ENCODE assay signal across 20 cellular contexts in the genomic region with DNA sequence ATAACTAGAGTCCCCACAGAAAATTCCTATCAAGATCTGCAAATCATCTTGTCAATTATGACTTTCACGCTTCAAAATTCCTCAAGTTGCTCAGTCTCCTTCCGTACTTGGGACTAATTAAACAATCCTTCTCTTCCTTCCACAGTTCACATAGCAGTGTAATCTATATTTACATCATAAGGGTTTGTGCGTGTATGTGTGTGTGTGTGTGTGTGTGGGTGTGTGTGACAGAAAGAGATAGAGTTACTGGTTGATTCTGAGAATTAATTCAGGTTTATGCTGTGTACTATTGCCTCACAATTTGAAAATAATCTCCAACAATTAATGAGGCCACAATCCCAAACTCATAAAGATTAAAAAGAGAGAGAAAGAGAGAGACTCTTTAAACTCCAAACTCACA.
DNase-seq lines count a peak whose midpoint lies in the region; FAIRE-seq and TF ChIP-seq lines count a peak whose summit lies in the region.
"Had no signal": no experiment of that assay in that cellular context is flagged by ENCODE, and none has a peak within 500 bp of the region (broad histone marks: within the 10 kb centered on the region; RNA-seq: fewer than 3 reads in every experiment).

No MANE protein-coding gene starts in this region.

- no peak for FAIRE-seq in GM12892 (lab: Jason Lieb, UNC)
- FAIRE-seq: A204.1, D721Med, G401.6, GM12891, GM18507 had no signal

- WGBS in mesenchymal stem cell = 100% methylated on average over 1 of the region's 3 CpGs
- 81 to 86% (median 84%) methylated on average over 3 of the region's 3 CpGs for WGBS in adrenal gland, 4 donors

- CTCF ChIA-PET in HEK293 (lab: Yijun Ruan, JAX) (no interaction called here), OCI-LY7 (lab: Charles Lee; ENCODE audit: unreplicated experiment) (no interaction called here)

- intact Hi-C loops in OCI-LY7 (cut with micrococcal nuclease; ENCODE audit: unreplicated experiment) = no loop called here
- intact Hi-C loops in adrenal gland (cut with DNase I) = no loop called here

- no peak overlapping the region for H2AFZ ChIP-seq in mesenchymal stem cell (ENCODE audit: low read depth, low read length)
- no peak overlapping the region for H2AFZ ChIP-seq in OCI-LY7 (ENCODE audit: low read length)

- no peak overlapping the region for H2BK120ac ChIP-seq in mesenchymal stem cell (ENCODE audit: low read depth, low read length)

- H4K20me1 ChIP-seq in OCI-LY7 (ENCODE audit: insufficient read depth, low read length) = no peaks in the 10 kb centered on the region
- H4K20me1 ChIP-seq: BLaER1 treated with 17β-estradiol and CSF1 and Interleukin-3, amounts not matched to agents 10 nM and 100 nM had no signal

- no peaks in the 10 kb centered on the region for H3K4me1 ChIP-seq in HEK293 (ENCODE audit: control insufficient read depth, insufficient read depth, low read length)
- H3K4me1 ChIP-seq in mesenchymal stem cell (ENCODE audit: control insufficient read depth, insufficient read depth, low read depth, low read length) = no peaks in the 10 kb centered on the region
- no peaks in the 10 kb centered on the region for H3K4me1 ChIP-seq in OCI-LY7 (ENCODE audit: insufficient read depth, low read length, poor library complexity, severe bottlenecking)
- H3K4me1 ChIP-seq in adrenal gland (replicated peaks in 1 of 2) = no peaks in the 10 kb centered on the region
- H3K4me1 ChIP-seq: BLaER1 treated with 17β-estradiol and CSF1 and Interleukin-3, amounts not matched to agents 10 nM and 100 nM; Caco-2 had no signal

- no peak for TF ChIP-seq POLR2A in GM12892 (IDR thresholded peaks at IDR 0.05; ENCODE audit: low read depth, low read length)
- no peak for TF ChIP-seq POLR2A in adrenal gland (IDR thresholded peaks at IDR 0.05)

- no peaks in the 10 kb centered on the region for H3K79me2 ChIP-seq in OCI-LY7 (ENCODE audit: insufficient read depth, low read depth, low read length)

- H3K4ac ChIP-seq in mesenchymal stem cell (ENCODE audit: low read depth in 1 of 2, low read length in 2 of 2) = no peak overlapping the region

- no peak overlapping the region for H3K14ac ChIP-seq in mesenchymal stem cell (ENCODE audit: low read length in 2 of 2)

- no peak overlapping the region for H3K4me2 ChIP-seq in mesenchymal stem cell (ENCODE audit: low read length, poor library complexity, severe bottlenecking)
- H3K4me2 ChIP-seq in OCI-LY7 (ENCODE audit: low read length) = no peak overlapping the region
- H3K4me2 ChIP-seq: BLaER1 treated with 17β-estradiol and CSF1 and Interleukin-3, amounts not matched to agents 10 nM and 100 nM had no signal

- no TSS peak for BruUV-seq in OCI-LY7 (replicated peaks; lab: Mats Ljungman, UMichigan)

- H4K91ac ChIP-seq in mesenchymal stem cell (ENCODE audit: low read length) = no peak overlapping the region

- no peaks in the 10 kb centered on the region for H3K36me3 ChIP-seq in HEK293 (ENCODE audit: control insufficient read depth in 2 of 2, insufficient read depth in 1 of 2, low read length in 2 of 2)
- no peaks in the 10 kb centered on the region for H3K36me3 ChIP-seq in mesenchymal stem cell (ENCODE audit: control insufficient read depth in 1 of 2, insufficient read depth in 2 of 2, low read depth in 1 of 2, low read length in 2 of 2)
- H3K36me3 ChIP-seq in OCI-LY7 (ENCODE audit: insufficient read depth, low read length) = no peaks in the 10 kb centered on the region
- no peaks in the 10 kb centered on the region for H3K36me3 ChIP-seq in adrenal gland (replicated peaks in 1 of 2)
- H3K36me3 ChIP-seq: BLaER1 treated with 17β-estradiol and CSF1 and Interleukin-3, amounts not matched to agents 10 nM and 100 nM had no signal

- H2BK12ac ChIP-seq in mesenchymal stem cell (ENCODE audit: low read length in 2 of 2) = no peak overlapping the region

- no peak overlapping the region for H2BK5ac ChIP-seq in mesenchymal stem cell (ENCODE audit: low read depth, low read length, poor library complexity, severe bottlenecking)

- no peak for TF ChIP-seq CTCF in HEK293 (tag by site-specific recombination; IDR thresholded peaks at IDR 0.05)
- no peak for TF ChIP-seq CTCF in OCI-LY7 (conservative IDR thresholded peaks at IDR 0.05; ENCODE audit: low read length)
- TF ChIP-seq CTCF in adrenal gland (IDR thresholded peaks at IDR 0.05) = no peak

- H3K23ac ChIP-seq in mesenchymal stem cell (ENCODE audit: low read length in 2 of 2) = no peak overlapping the region

- POLR2A ChIA-PET in HEK293 (lab: Yijun Ruan, JAX) (no interaction called here), OCI-LY7 (lab: Charles Lee) (interaction anchor here (0.6 kb wide), 1 partner anchor 232 kb away, joined by 3 read pairs; no protein-coding TSS in a partner anchor)

- H3K18ac ChIP-seq in mesenchymal stem cell (ENCODE audit: low read depth in 1 of 2, low read length in 2 of 2) = no peak overlapping the region

- no peak overlapping the region for H4K8ac ChIP-seq in mesenchymal stem cell (ENCODE audit: low read length)

- no peak overlapping the region for H2AK5ac ChIP-seq in mesenchymal stem cell (ENCODE audit: low read length, severe bottlenecking)

- H3K4me3 ChIP-seq in HEK293 (ENCODE audit: low read depth, low read length) (no peak overlapping the region), mesenchymal stem cell (ENCODE audit: insufficient read depth in 1 of 2, low read depth in 1 of 2, low read length in 2 of 2) (no peak overlapping the region), OCI-LY7 (ENCODE audit: low read depth, low read length, poor library complexity, severe bottlenecking) (no peak overlapping the region), adrenal gland (no peak overlapping the region)
- H3K4me3 ChIP-seq: BLaER1 treated with 17β-estradiol and CSF1 and Interleukin-3, amounts not matched to agents 10 nM and 100 nM had no signal

- H3K79me1 ChIP-seq in mesenchymal stem cell (replicated peaks; ENCODE audit: low read length, poor library complexity, severe bottlenecking) = no peaks in the 10 kb centered on the region

- H3K27ac ChIP-seq in HEK293 (ENCODE audit: extremely low read depth, low read depth, low read length) (no peak overlapping the region), mesenchymal stem cell (ENCODE audit: low read length, poor library complexity, severe bottlenecking) (no peak overlapping the region), OCI-LY7 (ENCODE audit: low read depth, low read length, poor library complexity, severe bottlenecking) (no peak overlapping the region), adrenal gland (no peak overlapping the region)
- H3K27ac ChIP-seq: BLaER1 treated with 17β-estradiol and CSF1 and Interleukin-3, amounts not matched to agents 10 nM and 100 nM; C4-2B had no signal

- H3K27me3 ChIP-seq in mesenchymal stem cell (ENCODE audit: control insufficient read depth in 1 of 2, insufficient read depth in 1 of 2, low read length in 2 of 2) (no peaks in the 10 kb centered on the region), adrenal gland (no peaks in the 10 kb centered on the region)
- H3K27me3 ChIP-seq: BLaER1 treated with 17β-estradiol and CSF1 and Interleukin-3, amounts not matched to agents 10 nM and 100 nM had no signal

- no peaks in the 10 kb centered on the region for H3K9me2 ChIP-seq in OCI-LY7 (ENCODE audit: insufficient read depth, low read length)

- peak; percentile 9 for DNase-seq in mesenchymal stem cell
- DNase-seq in GM12892 (ENCODE audit: insufficient read length) = no peak
- DNase-seq in OCI-LY7 (ENCODE audit: low spot score) = no peak
- no peak for DNase-seq in adrenal gland
- DNase-seq: 8988T; AML-193; Caco-2; Calu3; CD4-positive, alpha-beta T cell; CD8-positive, alpha-beta T cell; DMS79 treated with DMSO at 0.1 percent for 48 hours; GF-D8 had no signal

- no peaks in the 10 kb centered on the region for H3K9me3 ChIP-seq in HEK293 (ENCODE audit: control insufficient read depth, insufficient read depth, low read depth, low read length)
- peaks cover 3% of the 10 kb centered on the region for H3K9me3 ChIP-seq in mesenchymal stem cell (ENCODE audit: control insufficient read depth, low read length)
- no peaks in the 10 kb centered on the region for H3K9me3 ChIP-seq in OCI-LY7 (ENCODE audit: low read length)
- no peaks in the 10 kb centered on the region for H3K9me3 ChIP-seq in adrenal gland (replicated peaks in 1 of 3)

- H2BK15ac ChIP-seq in mesenchymal stem cell (ENCODE audit: low read depth, poor library complexity, severe bottlenecking) = no peak overlapping the region

- H3K9ac ChIP-seq in mesenchymal stem cell (ENCODE audit: low read length) = no peak overlapping the region
- H3K9ac ChIP-seq: BLaER1 treated with 17β-estradiol and CSF1 and Interleukin-3, amounts not matched to agents 10 nM and 100 nM had no signal

TF ChIP-seq in HEK293, 187 proteins besides CTCF, POLR2A, EP300 and RAD21:
- TF ChIP-seq ZNF335 (tag by site-specific recombination; conservative IDR thresholded peaks at IDR 0.05) = no peak
- TF ChIP-seq EGR2 (tag by site-specific recombination; IDR thresholded peaks at IDR 0.05; ENCODE audit: low read depth) = peak; percentile 42; the same call in 1 of the 2 replicates
- no peak for TF ChIP-seq ZBTB7A (tag by site-specific recombination; IDR thresholded peaks at IDR 0.05; ENCODE audit: low read depth)
- TF ChIP-seq ZFHX2 (tag by site-specific recombination; conservative IDR thresholded peaks at IDR 0.05) = peak; percentile 51
- no peak for TF ChIP-seq ZNF138 (tag by site-specific recombination; IDR thresholded peaks at IDR 0.05; ENCODE audit: borderline replicate concordance)
